ENCODE assay signal across 21 cellular contexts in genomic region chr9:106726070-106726815, GRCh38.
DNase-seq lines count a peak whose midpoint lies in the region; ATAC-seq and TF ChIP-seq lines count a peak whose summit lies in the region.
"Had no signal": no experiment of that assay in that cellular context is flagged by ENCODE, and none has a peak within 500 bp of the region (broad histone marks: within the 10 kb centered on the region; RNA-seq: fewer than 3 reads in every experiment).

No MANE protein-coding gene starts in this region.

- TF ChIP-seq EP300 in upper lobe of left lung (IDR thresholded peaks at IDR 0.05): no peak

- H3K4me1 ChIP-seq in heart right ventricle: peaks cover 0 to 40% (median 11%) of the 10 kb centered on the region in 9 donors
- H3K4me1 ChIP-seq in lung (ENCODE audit: control insufficient read depth in 2 of 2, insufficient read depth in 2 of 2, low read length in 2 of 2): peaks cover 3 to 5% of the 10 kb centered on the region in 2 donors
- no peaks in the 10 kb centered on the region for H3K4me1 ChIP-seq in upper lobe of left lung
- no peaks in the 10 kb centered on the region for H3K4me1 ChIP-seq in mammary epithelial cell (ENCODE audit: insufficient read depth, low read length)

- no peak for DNase-seq in Right ventricle myocardium inferior (ENCODE audit: missing footprints)
- DNase-seq in cardiac septum (ENCODE audit: low spot score): no peak
- DNase-seq in heart right ventricle: peak in 1 of 2 donors; percentile 40
- DNase-seq in lung (ENCODE audit: low spot score): no peak
- no peak for DNase-seq in upper lobe of left lung
- DNase-seq in mammary epithelial cell: no peak
- DNase-seq: CD4-positive, alpha-beta memory T cell; DND-41; KBM-7; NCI-H1092 treated with DMSO at 0.1 percent for 48 hours; NCI-H1436 treated with DMSO at 0.1 percent for 48 hours; NCI-H2029; NCI-H2227 treated with DMSO at 0.1 percent for 48 hours; NCI-H510A; NCI-H774; NK-92 treated with Interleukin-12 subunit alpha and Interleukin-12 subunit beta, amount 100 ng/mL, for 24 hours had no signal

- TF ChIP-seq POLR2A in upper lobe of left lung (IDR thresholded peaks at IDR 0.05): no peak

- no peaks in the 10 kb centered on the region for H3K27me3 ChIP-seq in heart right ventricle
- no peaks in the 10 kb centered on the region for H3K27me3 ChIP-seq in lung (ENCODE audit: control insufficient read depth, insufficient read depth)
- no peaks in the 10 kb centered on the region for H3K27me3 ChIP-seq in upper lobe of left lung
- H3K27me3 ChIP-seq in mammary epithelial cell (ENCODE audit: insufficient read depth, low read length): no peaks in the 10 kb centered on the region
- H3K27me3 ChIP-seq: BLaER1 treated with 17β-estradiol and CSF1 and Interleukin-3, amounts not matched to agents 10 nM and 100 nM had no signal

- H3K27ac ChIP-seq in heart right ventricle: peak overlapping the region in 5 of 10 donors; percentile 12 to 47 (median 39)
- peak overlapping the region; percentile 20 to 79 for H3K27ac ChIP-seq in lung (ENCODE audit: low read depth in 1 of 2, low read length in 1 of 2)
- H3K27ac ChIP-seq in upper lobe of left lung: no peak overlapping the region
- no peak overlapping the region for H3K27ac ChIP-seq in mammary epithelial cell (ENCODE audit: insufficient read depth, low read depth, low read length)
- H3K27ac ChIP-seq: 22Rv1; BLaER1 treated with 17β-estradiol and CSF1 and Interleukin-3, amounts not matched to agents 10 nM and 100 nM; RWPE1 had no signal

- H3K4me2 ChIP-seq in mammary epithelial cell (ENCODE audit: insufficient read depth, low read depth, low read length): no peak overlapping the region

- intact Hi-C loops in Right ventricle myocardium inferior (cut with DNase I): loop anchor here (5.0 kb wide), 2 partner anchors 136 to 236 kb away; partner anchors contain the start of gene ZNF462
- intact Hi-C loops in cardiac septum (cut with DNase I): no loop called here
- intact Hi-C loops in heart right ventricle (cut with DNase I): no loop called here
- intact Hi-C loops in mammary epithelial cell (cut with micrococcal nuclease): no loop called here

- H3K4me3 ChIP-seq in heart right ventricle (no peak overlapping the region), lung (no peak overlapping the region), upper lobe of left lung (no peak overlapping the region), mammary epithelial cell (replicated peaks in 1 of 3; ENCODE audit: insufficient read depth in 1 of 3, low read depth in 2 of 3, low read length in 3 of 3) (no peak overlapping the region)
- H3K4me3 ChIP-seq: BLaER1 treated with 17β-estradiol and CSF1 and Interleukin-3, amounts not matched to agents 10 nM and 100 nM had no signal

- dilution Hi-C loops in mammary epithelial cell (cut with HindIII; ENCODE audit: low sequenced_read_pairs): no loop called here

- ATAC-seq in Right ventricle myocardium inferior (peak; percentile 83), heart right ventricle (peak in 7 of 8 donors; percentile 56 to 93 (median 84)), lung (ENCODE audit: insufficient read depth, low FRiP score) (no peak), upper lobe of left lung (ENCODE audit: low FRiP score in 2 of 2) (peak; percentile 35 to 49), GM21576 (IDR thresholded peaks at IDR 0.05; ENCODE audit: unreplicated experiment) (no peak), HG03469 (IDR thresholded peaks at IDR 0.05; ENCODE audit: unreplicated experiment) (no peak)

- no peaks in the 10 kb centered on the region for H3K79me2 ChIP-seq in mammary epithelial cell (ENCODE audit: insufficient read depth, low read length)

- H4K20me1 ChIP-seq in mammary epithelial cell (ENCODE audit: insufficient read depth, low read length): no peaks in the 10 kb centered on the region
- H4K20me1 ChIP-seq: BLaER1 treated with 17β-estradiol and CSF1 and Interleukin-3, amounts not matched to agents 10 nM and 100 nM had no signal

- H3K36me3 ChIP-seq in heart right ventricle (no peaks in the 10 kb centered on the region), lung (ENCODE audit: control insufficient read depth in 2 of 2, insufficient read depth in 2 of 2, low read length in 2 of 2) (no peaks in the 10 kb centered on the region), upper lobe of left lung (no peaks in the 10 kb centered on the region), mammary epithelial cell (ENCODE audit: insufficient read depth, low read length) (no peaks in the 10 kb centered on the region)
- H3K36me3 ChIP-seq: BLaER1 treated with 17β-estradiol and CSF1 and Interleukin-3, amounts not matched to agents 10 nM and 100 nM had no signal

- H3K9me3 ChIP-seq in heart right ventricle: no peaks in the 10 kb centered on the region
- H3K9me3 ChIP-seq in lung (ENCODE audit: control insufficient read depth in 2 of 2, insufficient read depth in 1 of 2, low read length in 1 of 2): no peaks in the 10 kb centered on the region
- no peaks in the 10 kb centered on the region for H3K9me3 ChIP-seq in upper lobe of left lung
- H3K9me3 ChIP-seq in mammary epithelial cell (replicated peaks; ENCODE audit: insufficient read depth, low read length): no peaks in the 10 kb centered on the region
- H3K9me3 ChIP-seq: BLaER1 treated with 17β-estradiol and CSF1 and Interleukin-3, amounts not matched to agents 10 nM and 100 nM had no signal

- no TSS peak for BruUV-seq in mammary epithelial cell (replicated peaks; lab: Mats Ljungman, UMichigan)

- TF ChIP-seq CTCF in heart right ventricle (IDR thresholded peaks at IDR 0.05) (no peak), lung (IDR thresholded peaks at IDR 0.05; ENCODE audit: control extremely low read depth, extremely low read depth) (no peak), upper lobe of left lung (IDR thresholded peaks at IDR 0.05) (no peak), mammary epithelial cell (conservative IDR thresholded peaks at IDR 0.05 in 1 of 2, IDR thresholded peaks at IDR 0.05 in 1 of 2; ENCODE audit: extremely low read depth in 1 of 2, insufficient read depth in 1 of 2, low read depth in 1 of 2, low read length in 2 of 2) (no peak)

- WGBS in heart right ventricle, 2 donors: 71 to 75% methylated on average over 5 of the region's 5 CpGs
- WGBS in lung, 2 donors: 81 to 92% methylated on average over 5 of the region's 5 CpGs
- 83 to 87% methylated on average over 5 of the region's 5 CpGs for WGBS in upper lobe of left lung, 2 donors
- WGBS in mammary epithelial cell (ENCODE audit: low coverage, missing lambda C conversion rate): 100% methylated on average over 5 of the region's 5 CpGs

- H2AFZ ChIP-seq in mammary epithelial cell (ENCODE audit: low read depth, low read length): no peak overlapping the region

- in situ Hi-C loops in mammary epithelial cell (cut with MboI; ENCODE audit: low sequenced_read_pairs in 2 of 2): no loop called here

- CTCF ChIA-PET in mammary epithelial cell (lab: Charles Lee; ENCODE audit: low non-redundant PET): no interaction called here

- no peak overlapping the region for H3K9ac ChIP-seq in mammary epithelial cell (ENCODE audit: insufficient read depth, low read length)
- H3K9ac ChIP-seq: BLaER1 treated with 17β-estradiol and CSF1 and Interleukin-3, amounts not matched to agents 10 nM and 100 nM had no signal

Comparison
In these comparisons a context has a peak if more than half of its experiments do, and no peak if none do; other contexts are left out.
1. ATAC-seq: peak in Right ventricle myocardium inferior (single experiment), heart right ventricle (7 of 8) and upper lobe of left lung (2 of 2); none in lung (single experiment), GM21576 (single experiment) and HG03469 (single experiment).
2. H3K27ac ChIP-seq: peak in lung (2 of 2); none in upper lobe of left lung (0 of 4) and mammary epithelial cell (single experiment).